In genomic region chr1:193131266-193131860, GRCh38 we compare ENCODE assay signal across 16 cellular contexts. TPM values are rescaled to one million over a fixed set of nuclear protein-coding genes. Genes with fewer than 3 reads are reported as not detected.
A peak's percentile ranks its signal among the peaks of the same experiment; 100 is the strongest.
DNase-seq lines count a peak whose midpoint lies in the region; ATAC-seq and TF ChIP-seq lines count a peak whose summit lies in the region.
"Had no signal": no experiment of that assay in that cellular context is flagged by ENCODE, and none has a peak within 500 bp of the region (broad histone marks: within the 10 kb centered on the region; RNA-seq: fewer than 3 reads in every experiment).

No MANE protein-coding gene starts in this region.

- H3K9me3 Mint-ChIP-seq in activated CD8-positive, alpha-beta memory T cell treated with anti-CD3 and anti-CD28 coated beads, Interleukin-2, amount 10 ng/mL, durations not matched to agents 7 days and 5 days (ENCODE audit: low read depth): no peaks in the 10 kb centered on the region
- no peaks in the 10 kb centered on the region for H3K9me3 Mint-ChIP-seq in immature natural killer cell
- no peaks in the 10 kb centered on the region for H3K9me3 Mint-ChIP-seq in progenitor cell of endocrine pancreas (ENCODE audit: low read depth)
- H3K9me3 Mint-ChIP-seq: naive B cell had no signal

- no peak for TF ChIP-seq CTCF in progenitor cell of endocrine pancreas (IDR thresholded peaks at IDR 0.05; ENCODE audit: unreplicated experiment)

- H3K27me3 Mint-ChIP-seq in activated CD8-positive, alpha-beta memory T cell treated with anti-CD3 and anti-CD28 coated beads, Interleukin-2, amount 10 ng/mL, durations not matched to agents 7 days and 5 days: no peaks in the 10 kb centered on the region
- no peaks in the 10 kb centered on the region for H3K27me3 Mint-ChIP-seq in immature natural killer cell (ENCODE audit: low read depth in 3 of 3)
- no peaks in the 10 kb centered on the region for H3K27me3 Mint-ChIP-seq in progenitor cell of endocrine pancreas
- H3K27me3 Mint-ChIP-seq: naive B cell had no signal

- peak overlapping the region; percentile 26 for H3K27ac Mint-ChIP-seq in activated CD8-positive, alpha-beta memory T cell treated with anti-CD3 and anti-CD28 coated beads, Interleukin-2, amount 10 ng/mL, durations not matched to agents 7 days and 5 days
- H3K27ac Mint-ChIP-seq in immature natural killer cell: peak overlapping the region in 5 of 6 donors; percentile 0 to 76 (median 7)
- no peak overlapping the region for H3K27ac Mint-ChIP-seq in progenitor cell of endocrine pancreas

- H3K4me1 Mint-ChIP-seq in activated CD8-positive, alpha-beta memory T cell treated with anti-CD3 and anti-CD28 coated beads, Interleukin-2, amount 10 ng/mL, durations not matched to agents 7 days and 5 days: peaks cover 31% of the 10 kb centered on the region
- H3K4me1 Mint-ChIP-seq in immature natural killer cell (peaks cover 31 to 67% of the 10 kb centered on the region in 2 donors), progenitor cell of endocrine pancreas (ENCODE audit: low read depth) (no peaks in the 10 kb centered on the region)

- H3K36me3 Mint-ChIP-seq in activated CD8-positive, alpha-beta memory T cell treated with anti-CD3 and anti-CD28 coated beads, Interleukin-2, amount 10 ng/mL, durations not matched to agents 7 days and 5 days: peaks cover 48% of the 10 kb centered on the region
- H3K36me3 Mint-ChIP-seq in immature natural killer cell (peaks cover 17 to 27% (median 23%) of the 10 kb centered on the region in 3 donors), progenitor cell of endocrine pancreas (ENCODE audit: insufficient read depth) (peaks cover 34% of the 10 kb centered on the region)

- no peak overlapping the region for H3K4me3 Mint-ChIP-seq in activated CD8-positive, alpha-beta memory T cell treated with anti-CD3 and anti-CD28 coated beads, Interleukin-2, amount 10 ng/mL, durations not matched to agents 7 days and 5 days
- H3K4me3 Mint-ChIP-seq in immature natural killer cell: no peak overlapping the region
- no peak overlapping the region for H3K4me3 Mint-ChIP-seq in progenitor cell of endocrine pancreas (ENCODE audit: low read depth)
- H3K4me3 Mint-ChIP-seq: naive B cell had no signal

- CTCF ChIA-PET in activated CD8-positive, alpha-beta memory T cell treated with anti-CD3 and anti-CD28 coated beads, Interleukin-2, amount 10 ng/mL, durations not matched to agents 7 days and 5 days (lab: Charles Lee): no interaction called here

- peak; percentile 47 for ATAC-seq in activated CD8-positive, alpha-beta memory T cell treated with anti-CD3 and anti-CD28 coated beads, Interleukin-2, amount 10 ng/mL, durations not matched to agents 7 days and 5 days
- ATAC-seq in GM21447 (IDR thresholded peaks at IDR 0.05; ENCODE audit: unreplicated experiment): peak; percentile 65
- ATAC-seq in HG03045 (IDR thresholded peaks at IDR 0.05; ENCODE audit: unreplicated experiment): peak; percentile 60
- no peak for ATAC-seq in GM19395 (IDR thresholded peaks at IDR 0.05; ENCODE audit: unreplicated experiment)
- ATAC-seq: left lung had no signal

- DNase-seq in activated CD8-positive, alpha-beta memory T cell treated with anti-CD3 and anti-CD28 coated beads, Interleukin-2, amount 10 ng/mL, durations not matched to agents 7 days and 5 days: no peak
- DNase-seq in activated CD8-positive, alpha-beta memory T cell treated with anti-CD3 and anti-CD28 coated beads for 24 hours: no peak
- DNase-seq in immature natural killer cell: no peak
- DNase-seq in cerebellar nuclear complex (lab: John Stamatoyannopoulos, UW): no peak
- no peak for DNase-seq in progenitor cell of endocrine pancreas (ENCODE audit: low spot score, unreplicated experiment)
- DNase-seq: ACHN; activated CD8-positive, alpha-beta memory T cell treated with anti-CD3 and anti-CD28 coated beads, Interleukin-2, amount 50 U/mL, for 48 hours; dorsolateral prefrontal cortex; hypothalamus; left lung; naive B cell; retina; transverse colon had no signal

RNA-seq across cellular contexts. Expression of gene CDC73, which starts 9.5 kb away (rescaled TPM):
- total RNA-seq in activated CD8-positive, alpha-beta memory T cell treated with anti-CD3 and anti-CD28 coated beads, Interleukin-2, amount 10 ng/mL, durations not matched to agents 7 days and 5 days: 10 to 100 TPM; 55.6 to 63.3 TPM
- polyA plus RNA-seq in immature natural killer cell: 100 to 1,000 TPM in 1 of 3 donors, 10 to 100 TPM in 2; 64.6 to 107 (median 67.7) TPM
- total RNA-seq in progenitor cell of endocrine pancreas: 62.7 and 64.0 TPM in 2 replicates

RNA-seq across cellular contexts. Expression of gene GLRX2, which starts 26.1 kb away (rescaled TPM):
- total RNA-seq in activated CD8-positive, alpha-beta memory T cell treated with anti-CD3 and anti-CD28 coated beads, Interleukin-2, amount 10 ng/mL, durations not matched to agents 7 days and 5 days: 10 to 100 TPM; 22.3 to 37.6 TPM
- polyA plus RNA-seq in immature natural killer cell: 10 to 100 TPM; 12.6 to 21.2 (median 17.5) TPM
- total RNA-seq in progenitor cell of endocrine pancreas: 8.5 TPM in 2 replicates

RNA-seq across cellular contexts. Expression of gene B3GALT2, which starts 55.0 kb away (rescaled TPM):
- 1 to 10 TPM in 1 of 2 experiments, under 1 TPM in 1; 0.99 to 2.5 TPM for total RNA-seq in activated CD8-positive, alpha-beta memory T cell treated with anti-CD3 and anti-CD28 coated beads, Interleukin-2, amount 10 ng/mL, durations not matched to agents 7 days and 5 days
- polyA plus RNA-seq in immature natural killer cell: under 1 TPM in 1 of 3 donors, not detected in 2; 0.07 TPM
- total RNA-seq in progenitor cell of endocrine pancreas: 0.44 and 0.79 TPM in 2 replicates
